In the genomic region with DNA sequence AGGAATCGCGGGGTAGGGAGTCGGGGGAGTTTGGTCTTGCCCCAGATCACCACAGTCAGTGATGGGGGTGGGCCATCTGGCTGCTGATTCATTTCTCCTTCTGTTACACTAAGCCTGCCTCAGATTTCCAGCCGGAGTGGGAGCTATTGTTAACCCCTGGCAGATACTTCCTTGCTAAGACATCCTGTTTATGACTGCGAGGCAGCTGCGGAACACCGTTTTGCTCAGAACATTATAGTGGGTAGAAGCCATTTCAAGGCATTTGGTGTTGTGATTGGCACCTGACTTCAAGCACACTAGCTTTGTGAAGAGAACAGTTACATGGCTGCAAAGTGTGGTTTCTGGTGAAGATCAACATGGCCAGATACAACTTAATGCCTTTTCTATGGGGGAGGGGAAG, we compare ENCODE assay signal across 8 cellular contexts.
DNase-seq lines count a peak whose midpoint lies in the region; ATAC-seq and TF ChIP-seq lines count a peak whose summit lies in the region.

No MANE protein-coding gene starts in this region.

- ATAC-seq in mucosa of descending colon = peak; percentile 36
- ATAC-seq in HG03039 (IDR thresholded peaks at IDR 0.05; ENCODE audit: unreplicated experiment) = no peak
- no peak for ATAC-seq in psoas muscle

- H3K27me3 ChIP-seq in psoas muscle (ENCODE audit: insufficient read depth in 3 of 3, low read length in 2 of 3) = no peaks in the 10 kb centered on the region

- 27 to 36% (median 27%) methylated on average over 7 of the region's 7 CpGs for whole genome bisulfite sequencing in psoas muscle, 3 donors

- H3K9me3 ChIP-seq in mucosa of descending colon (no peaks in the 10 kb centered on the region), psoas muscle (no peaks in the 10 kb centered on the region)

- H3K4me3 ChIP-seq in mucosa of descending colon = no peak overlapping the region
- no peak overlapping the region for H3K4me3 ChIP-seq in psoas muscle

- DNase-seq in CD1c-positive myeloid dendritic cell (ENCODE audit: extremely low spot score) (peak; percentile 34), Kasumi-1 (lab: John Stamatoyannopoulos, UW) (peak; percentile 88 to 90), mucosa of descending colon (no peak), HT-29 (ENCODE audit: low spot score) (no peak), germinal center (ENCODE audit: low spot score) (no peak), psoas muscle (no peak)
- DNase-seq in activated naive CD4-positive, alpha-beta T cell treated with anti-CD3 and anti-CD28 coated beads, Interleukin-2, amount 50 U/mL, for 16 hours = peak; percentile 27

- H3K36me3 ChIP-seq in mucosa of descending colon (ENCODE audit: low read depth) (peaks cover 10% of the 10 kb centered on the region), psoas muscle (ENCODE audit: insufficient read depth in 1 of 2, low read depth in 1 of 2) (peaks cover 0 to 10% of the 10 kb centered on the region in 2 donors)

- H3K4me1 ChIP-seq in mucosa of descending colon (ENCODE audit: low read depth) (no peaks in the 10 kb centered on the region), psoas muscle (no peaks in the 10 kb centered on the region)

- no peak overlapping the region for H3K27ac ChIP-seq in psoas muscle

- intact Hi-C loops in mucosa of descending colon (cut with DNase I, micrococcal nuclease) (no loop called here), psoas muscle (cut with DNase I) (no loop called here)

- TF ChIP-seq CTCF in mucosa of descending colon (IDR thresholded peaks at IDR 0.05) (no peak), psoas muscle (IDR thresholded peaks at IDR 0.05) (no peak)

Comparison
In these comparisons a context has a peak if more than half of its experiments do, and no peak if none do; other contexts are left out.
1. DNase-seq: peak in CD1c-positive myeloid dendritic cell (single experiment), Kasumi-1 (2 of 2) and activated naive CD4-positive, alpha-beta T cell treated with anti-CD3 and anti-CD28 coated beads, Interleukin-2, amount 50 U/mL, for 16 hours (single experiment); none in mucosa of descending colon (0 of 3), HT-29 (single experiment), germinal center (single experiment) and psoas muscle (0 of 2).